ENCODE assay signal across 8 cellular contexts in genomic region chr2:170530284-170530745, GRCh38.
DNase-seq lines count a peak whose midpoint lies in the region; ATAC-seq and TF ChIP-seq lines count a peak whose summit lies in the region.

No MANE protein-coding gene starts in this region.

- ATAC-seq in HG03460 (IDR thresholded peaks at IDR 0.05; ENCODE audit: unreplicated experiment): no peak
- no peak for ATAC-seq in GM21381 (IDR thresholded peaks at IDR 0.05; ENCODE audit: unreplicated experiment)
- ATAC-seq in GM21723 (IDR thresholded peaks at IDR 0.05; ENCODE audit: unreplicated experiment): no peak

- no peaks in the 10 kb centered on the region for H3K27me3 ChIP-seq in endocrine pancreas (ENCODE audit: control insufficient read depth, insufficient read depth, low read length)

- H3K9ac ChIP-seq in endocrine pancreas (ENCODE audit: control insufficient read depth, insufficient read depth, low read length): no peak overlapping the region

- peak overlapping the region; percentile 63 for H3K4me3 Mint-ChIP-seq in nephron progenitor cell

- H3K9me3 ChIP-seq in endocrine pancreas (ENCODE audit: control insufficient read depth, low read length): no peaks in the 10 kb centered on the region

- H3K27ac Mint-ChIP-seq in nephron progenitor cell: no peak overlapping the region

- peaks cover 4% of the 10 kb centered on the region for H3K27me3 Mint-ChIP-seq in nephron progenitor cell (ENCODE audit: low read depth, poor library complexity)

- H3K4me1 Mint-ChIP-seq in nephron progenitor cell: peaks cover 54% of the 10 kb centered on the region

- H3K36me3 ChIP-seq in endocrine pancreas (ENCODE audit: control insufficient read depth, insufficient read depth, low read length): no peaks in the 10 kb centered on the region

- no peak for TF ChIP-seq CTCF in nephron progenitor cell (IDR thresholded peaks at IDR 0.05)

- peak overlapping the region; percentile 42 for H3K4me3 ChIP-seq in endocrine pancreas (ENCODE audit: control insufficient read depth, insufficient read depth, low read length)

- H3K9me3 Mint-ChIP-seq in nephron progenitor cell: no peaks in the 10 kb centered on the region

- H3K4me1 ChIP-seq in endocrine pancreas (ENCODE audit: control insufficient read depth, insufficient read depth, low read length): peaks cover 3% of the 10 kb centered on the region

- DNase-seq in EH (ENCODE audit: low read depth) (peak; percentile 42), NCI-H2227 treated with DMSO at 0.1 percent for 48 hours (lab: John Stamatoyannopoulos, UW) (peak; percentile 87), nephron progenitor cell (peak; percentile 51), activated T-cell treated with anti-CD3 and anti-CD28 coated beads for 4 hours (no peak)

- H3K36me3 Mint-ChIP-seq in nephron progenitor cell (ENCODE audit: low read depth): no peaks in the 10 kb centered on the region
